Comparison of ENCODE assay signal across 17 cellular contexts in the genomic region with DNA sequence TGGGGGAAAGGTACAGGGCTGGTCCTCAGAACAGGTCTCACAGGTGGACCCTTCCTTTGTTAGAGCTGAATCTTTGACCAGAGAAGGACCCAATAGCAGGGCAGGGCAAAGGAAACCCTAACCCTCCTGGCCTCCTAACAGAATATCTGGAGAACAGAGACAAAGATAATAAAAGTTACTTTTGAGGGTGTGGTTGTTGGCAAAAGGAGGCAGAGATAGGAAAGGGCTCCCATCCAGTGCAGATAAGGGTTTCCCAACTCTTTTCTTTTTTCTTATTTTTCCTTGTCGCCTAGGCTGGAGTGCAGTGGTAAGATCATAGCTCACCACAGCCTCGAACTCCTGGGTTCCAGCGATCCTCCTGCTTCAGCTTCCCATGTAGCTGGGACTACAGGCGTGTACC. TPM values are rescaled to one million over a fixed set of nuclear protein-coding genes. Genes with fewer than 3 reads are reported as not detected.
DNase-seq lines count a peak whose midpoint lies in the region; ATAC-seq and TF ChIP-seq lines count a peak whose summit lies in the region.
"Had no signal": no experiment of that assay in that cellular context is flagged by ENCODE, and none has a peak within 500 bp of the region (broad histone marks: within the 10 kb centered on the region; RNA-seq: fewer than 3 reads in every experiment).

No MANE protein-coding gene starts in this region.

- H3K27ac ChIP-seq in left ventricle myocardium inferior (replicated peaks), result peak overlapping the region; percentile 93
- H3K27ac ChIP-seq in layer of hippocampus (ENCODE audit: low read depth, low read length), result peak overlapping the region; percentile 59
- peak overlapping the region; percentile 80 to 87 (median 82) for H3K27ac ChIP-seq in gastrocnemius medialis
- H3K27ac ChIP-seq in vagina, result peak overlapping the region; percentile 81
- H3K27ac ChIP-seq in CD4-positive, alpha-beta T cell (ENCODE audit: low read depth, low read length), result no peak overlapping the region
- peak overlapping the region in 1 of 3 donors; percentile 32 for H3K27ac ChIP-seq in right lobe of liver
- H3K27ac ChIP-seq: epithelial cell of prostate had no signal

- no peak for TF ChIP-seq CTCF in left ventricle myocardium inferior (IDR thresholded peaks at IDR 0.05; ENCODE audit: borderline replicate concordance)
- no peak for TF ChIP-seq CTCF in gastrocnemius medialis (IDR thresholded peaks at IDR 0.05 in 4 of 5, conservative IDR thresholded peaks at IDR 0.05 in 1 of 5)
- TF ChIP-seq CTCF in vagina (IDR thresholded peaks at IDR 0.05), result no peak
- TF ChIP-seq CTCF in CD4-positive, alpha-beta T cell (IDR thresholded peaks at IDR 0.05), result no peak
- no peak for TF ChIP-seq CTCF in right lobe of liver (IDR thresholded peaks at IDR 0.05)

- no peaks in the 10 kb centered on the region for H3K9me3 Mint-ChIP-seq in CD4-positive, alpha-beta T cell
- H3K9me3 Mint-ChIP-seq: activated naive CD4-positive, alpha-beta T cell treated with anti-CD3 and anti-CD28 coated beads for 36 hours; central memory CD8-positive, alpha-beta T cell had no signal

- no peak overlapping the region for H3K27ac Mint-ChIP-seq in CD4-positive, alpha-beta T cell
- H3K27ac Mint-ChIP-seq: activated naive CD4-positive, alpha-beta T cell treated with anti-CD3 and anti-CD28 coated beads for 36 hours had no signal

- no peaks in the 10 kb centered on the region for H3K27me3 Mint-ChIP-seq in CD4-positive, alpha-beta T cell
- H3K27me3 Mint-ChIP-seq: central memory CD8-positive, alpha-beta T cell had no signal

- H3K27me3 ChIP-seq in left ventricle myocardium inferior (ENCODE audit: low read depth) (no peaks in the 10 kb centered on the region), layer of hippocampus (ENCODE audit: control insufficient read depth, insufficient read depth, low read length) (no peaks in the 10 kb centered on the region), gastrocnemius medialis (no peaks in the 10 kb centered on the region), vagina (no peaks in the 10 kb centered on the region), right lobe of liver (no peaks in the 10 kb centered on the region)
- H3K27me3 ChIP-seq in CD4-positive, alpha-beta T cell (ENCODE audit: control insufficient read depth, insufficient read depth, low read length), result no peaks in the 10 kb centered on the region
- H3K27me3 ChIP-seq: left lung, MG63 had no signal

- CTCF ChIA-PET in CD4-positive, alpha-beta T cell (lab: Charles Lee), result no interaction called here

- TF ChIP-seq POLR2A in gastrocnemius medialis (IDR thresholded peaks at IDR 0.05), result no peak
- TF ChIP-seq POLR2A in vagina (IDR thresholded peaks at IDR 0.05), result no peak
- TF ChIP-seq POLR2A in right lobe of liver (IDR thresholded peaks at IDR 0.05), result no peak

- WGBS in right lobe of liver (ENCODE audit: insufficient coverage, low coverage, low lambda C conversion rate, missing lambda C conversion rate), result 81% methylated on average over 3 of the region's 4 CpGs

- ATAC-seq in Right ventricle myocardium inferior (no peak), gastrocnemius medialis (no peak), right lobe of liver (no peak)
- no peak for ATAC-seq in CD4-positive, alpha-beta T cell (ENCODE audit: poor library complexity)

- intact Hi-C loops in left ventricle myocardium inferior (cut with micrococcal nuclease), result no loop called here
- intact Hi-C loops in Right ventricle myocardium inferior (cut with DNase I), result loop anchor here (2.0 kb wide), 2 partner anchors 21 to 41 kb away; a partner anchor contains a TSS
- intact Hi-C loops in gastrocnemius medialis (cut with DNase I; ENCODE audit: low total_unique reads), result no loop called here
- intact Hi-C loops in vagina (cut with DNase I), result loop anchor here (2.0 to 10.0 kb wide), 3 partner anchors 21 to 115 kb away; a partner anchor contains a TSS
- intact Hi-C loops in CD4-positive, alpha-beta T cell (cut with DNase I, micrococcal nuclease), result no loop called here
- intact Hi-C loops in right lobe of liver (cut with DNase I), result loop anchor here in 1 of 2 donors (10.0 kb wide), 2 partner anchors 45 to 365 kb away; a partner anchor contains a TSS

- H3K4me1 ChIP-seq in left ventricle myocardium inferior (peaks cover 73% of the 10 kb centered on the region), gastrocnemius medialis (peaks cover 45 to 46% of the 10 kb centered on the region in 2 donors), vagina (peaks cover 51% of the 10 kb centered on the region), right lobe of liver (no peaks in the 10 kb centered on the region)

- POLR2A ChIA-PET in CD4-positive, alpha-beta T cell (lab: Charles Lee), result interaction anchor here (2.9 kb wide), 1 partner anchor 11 kb away, joined by 19 read pairs; a partner anchor contains a TSS

- no peak for DNase-seq in left ventricle myocardium inferior
- DNase-seq in Right ventricle myocardium inferior (ENCODE audit: missing footprints), result no peak
- no peak for DNase-seq in gastrocnemius medialis
- no peak for DNase-seq in vagina (ENCODE audit: extremely low spot score in 2 of 2)
- DNase-seq in cerebellar cortex (ENCODE audit: low spot score), result no peak
- no peak for DNase-seq in CD4-positive, alpha-beta T cell
- DNase-seq in right lobe of liver, result no peak
- DNase-seq: activated CD4-positive, CD25-positive, alpha-beta regulatory T cell treated with anti-CD3 and anti-CD28 coated beads, Interleukin-2, amount 50 U/mL, for 72 hours; activated naive CD4-positive, alpha-beta T cell treated with anti-CD3 and anti-CD28 coated beads for 36 hours; GOT3; left lung; MG63; NCI-H2081; T-helper 1 cell had no signal

- H3K36me3 ChIP-seq in left ventricle myocardium inferior (peaks cover 58% of the 10 kb centered on the region), gastrocnemius medialis (peaks cover 4 to 53% of the 10 kb centered on the region in 2 donors), vagina (peaks cover 0 to 36% of the 10 kb centered on the region in 2 donors), right lobe of liver (peaks cover 0 to 49% (median 14%) of the 10 kb centered on the region in 4 donors)

- H3K4me3 ChIP-seq in left ventricle myocardium inferior (no peak overlapping the region), gastrocnemius medialis (no peak overlapping the region), vagina (no peak overlapping the region), right lobe of liver (no peak overlapping the region)
- H3K4me3 ChIP-seq: left lung, MG63 had no signal

- H3K36me3 Mint-ChIP-seq in CD4-positive, alpha-beta T cell (ENCODE audit: low read depth), result peaks cover 94% of the 10 kb centered on the region

- no peak overlapping the region for H3K4me3 Mint-ChIP-seq in CD4-positive, alpha-beta T cell
- H3K4me3 Mint-ChIP-seq: activated naive CD4-positive, alpha-beta T cell treated with anti-CD3 and anti-CD28 coated beads for 36 hours; central memory CD8-positive, alpha-beta T cell had no signal

- H3K9me3 ChIP-seq in left ventricle myocardium inferior (replicated peaks) (no peaks in the 10 kb centered on the region), gastrocnemius medialis (no peaks in the 10 kb centered on the region), vagina (no peaks in the 10 kb centered on the region), right lobe of liver (no peaks in the 10 kb centered on the region)
- no peaks in the 10 kb centered on the region for H3K9me3 ChIP-seq in CD4-positive, alpha-beta T cell (ENCODE audit: control insufficient read depth, low read length)
- H3K9me3 ChIP-seq: left lung, MG63 had no signal

- in situ Hi-C loops in gastrocnemius medialis (cut with MboI; ENCODE audit: low sequenced_read_pairs in 4 of 4), result loop anchor here (10.0 kb wide), 4 partner anchors 105 to 435 kb away; a partner anchor contains a TSS

- no peaks in the 10 kb centered on the region for H3K4me1 Mint-ChIP-seq in CD4-positive, alpha-beta T cell (ENCODE audit: low read depth)

RNA-seq across cellular contexts. Expression of a gene that starts 11.9 kb away (rescaled TPM):
- total RNA-seq in left ventricle myocardium inferior (24.0 TPM), Right ventricle myocardium inferior (26.7 TPM), gastrocnemius medialis (10 to 100 TPM; 14.5 to 19.9 (median 16.4) TPM), vagina (63.8 TPM), right lobe of liver (10 to 100 TPM; 19.3 to 28.5 (median 25.8) TPM)
- 100 to 1,000 TPM; 229 to 247 TPM for total RNA-seq in CD4-positive, alpha-beta T cell

RNA-seq across cellular contexts. Expression of a gene that starts 12.5 kb away (rescaled TPM):
- total RNA-seq in left ventricle myocardium inferior (21.1 TPM), Right ventricle myocardium inferior (17.3 TPM), gastrocnemius medialis (10 to 100 TPM; 17.1 to 22.7 (median 19.9) TPM), vagina (10.8 TPM), right lobe of liver (1 to 10 TPM; 5.6 to 9.4 (median 7.3) TPM)
- 10 to 100 TPM; 12.9 to 15.8 TPM for total RNA-seq in CD4-positive, alpha-beta T cell

RNA-seq across cellular contexts. Expression of a gene that starts 20.8 kb away (rescaled TPM):
- 113 TPM for total RNA-seq in left ventricle myocardium inferior
- 122 TPM for total RNA-seq in Right ventricle myocardium inferior
- 100 to 1,000 TPM in 3 of 4 donors, 10 to 100 TPM in 1; 27.4 to 191 (median 124) TPM for total RNA-seq in gastrocnemius medialis
- 1,935 TPM for total RNA-seq in vagina
- 1 to 10 TPM; 8.4 to 9.5 TPM for total RNA-seq in CD4-positive, alpha-beta T cell
- total RNA-seq in right lobe of liver, result 100 to 1,000 TPM in 4 of 6 experiments, 10 to 100 TPM in 2; 41.2 to 158 (median 112) TPM

RNA-seq across cellular contexts. Expression of a gene that starts 41.5 kb away (rescaled TPM):
- 23.5 TPM for total RNA-seq in left ventricle myocardium inferior
- 26.1 TPM for total RNA-seq in Right ventricle myocardium inferior
- 10 to 100 TPM; 14.3 to 33.9 (median 17.7) TPM for total RNA-seq in gastrocnemius medialis
- total RNA-seq in vagina, result 24.8 TPM
- total RNA-seq in CD4-positive, alpha-beta T cell, result 100 to 1,000 TPM; 197 to 200 TPM
- 10 to 100 TPM; 24.6 to 49.9 (median 35.5) TPM for total RNA-seq in right lobe of liver

Comparison
In these comparisons a context has a peak if more than half of its experiments do, and no peak if none do; other contexts are left out.
1. intact Hi-C loops: an anchor here in Right ventricle myocardium inferior (2.0 kb wide) and vagina (2.0 to 10.0 kb wide); none called in left ventricle myocardium inferior, gastrocnemius medialis and CD4-positive, alpha-beta T cell.
2. RNA of a gene that starts 20.8 kb away (total RNA-seq): 1,935 TPM in vagina (single experiment); 27.4 to 191 TPM in gastrocnemius medialis, 122 TPM in Right ventricle myocardium inferior (single experiment), 41.2 to 158 TPM in right lobe of liver, 113 TPM in left ventricle myocardium inferior (single experiment) and 8.4 to 9.5 TPM in CD4-positive, alpha-beta T cell; every median in the first group is over 10 times any median in the second.